In genomic region chr9:131273791-131274673, GRCh38 we compare ENCODE assay signal across 8 cellular contexts. TPM values are rescaled to one million over a fixed set of nuclear protein-coding genes. Genes with fewer than 3 reads are reported as not detected.
DNase-seq lines count a peak whose midpoint lies in the region; ATAC-seq and TF ChIP-seq lines count a peak whose summit lies in the region.

No MANE protein-coding gene starts in this region.

- TF ChIP-seq POLR2A in NB4 (IDR thresholded peaks at IDR 0.05; ENCODE audit: extremely low read depth, insufficient read length) = peak; percentile 23

- H3K9ac ChIP-seq in DND-41 (ENCODE audit: low read depth, low read length) = peak overlapping the region; percentile 80

- peak overlapping the region; percentile 86 for H3K4me2 ChIP-seq in DND-41 (ENCODE audit: insufficient read depth, low read length)

- peaks cover 61% of the 10 kb centered on the region for H3K4me1 ChIP-seq in DND-41 (ENCODE audit: insufficient read depth, low read length)

- peak overlapping the region; percentile 13 for H2AFZ ChIP-seq in DND-41 (ENCODE audit: low read depth, low read length)

- no peaks in the 10 kb centered on the region for H3K9me3 Mint-ChIP-seq in neural crest cell

- DNase-seq in DND-41 (peak; percentile 57), NB4 (ENCODE audit: low read depth) (peak; percentile 86), neural crest cell (ENCODE audit: low read depth, low spot score) (no peak), GM03348 (ENCODE audit: low spot score) (no peak), HT-29 (ENCODE audit: low spot score) (no peak)

- TF ChIP-seq CTCF in DND-41 (IDR thresholded peaks at IDR 0.05; ENCODE audit: borderline replicate concordance, extremely low read depth, low read length, poor library complexity, severe bottlenecking) (no peak), NB4 (IDR thresholded peaks at IDR 0.05; ENCODE audit: low read depth, low read length) (no peak), neural crest cell (conservative IDR thresholded peaks at IDR 0.05) (no peak)

- H3K4me3 ChIP-seq in DND-41 (ENCODE audit: low read depth in 1 of 2, low read length in 2 of 2) (peak overlapping the region; percentile 84 to 86; a peak in 3 of 4 replicates), NB4 (ENCODE audit: low read depth, low read length) (peak overlapping the region; percentile 84)

- no peaks in the 10 kb centered on the region for H3K27me3 ChIP-seq in DND-41 (ENCODE audit: insufficient read depth, low read length, poor library complexity)

- H3K36me3 Mint-ChIP-seq in neural crest cell (ENCODE audit: low read depth) = no peaks in the 10 kb centered on the region

- 0 out of 2 replicates have a peak, but pooled peaks cover 3% of the 10 kb centered on the region for H4K20me1 ChIP-seq in DND-41 (ENCODE audit: insufficient read depth, low read length)

- peaks cover 15% of the 10 kb centered on the region for H3K4me1 Mint-ChIP-seq in neural crest cell

- H3K27me3 Mint-ChIP-seq in neural crest cell (ENCODE audit: low read depth) = peaks cover 28% of the 10 kb centered on the region

- H3K27ac Mint-ChIP-seq in neural crest cell (ENCODE audit: unreplicated experiment) = no peak overlapping the region

- ATAC-seq in DND-41 (ENCODE audit: insufficient read depth, low read depth) = 0 out of 3 replicates have a peak, but pooled peaks have one; percentile 3
- no peak for ATAC-seq in GM19467 (IDR thresholded peaks at IDR 0.05; ENCODE audit: unreplicated experiment)
- ATAC-seq in HG02759 (IDR thresholded peaks at IDR 0.05; ENCODE audit: unreplicated experiment) = no peak

- H3K27ac ChIP-seq in DND-41 (ENCODE audit: low read length) = peak overlapping the region; percentile 84
- H3K27ac ChIP-seq in cingulate gyrus (ENCODE audit: low read depth, low read length) = peak overlapping the region; percentile 56

- peaks cover 84% of the 10 kb centered on the region for H3K79me2 ChIP-seq in DND-41 (ENCODE audit: insufficient read depth, low read length)

- no peaks in the 10 kb centered on the region for H3K9me3 ChIP-seq in DND-41 (ENCODE audit: insufficient read depth, low read length, severe bottlenecking)

- peaks cover 37% of the 10 kb centered on the region for H3K36me3 ChIP-seq in DND-41 (ENCODE audit: insufficient read depth, low read length)

- H3K4me3 Mint-ChIP-seq in neural crest cell = peak overlapping the region; percentile 56

RNA-seq across cellular contexts. Expression of gene FAM78A, which starts 2.3 kb away (rescaled TPM):
- total RNA-seq in neural crest cell = 3.8 and 4.4 TPM in 2 replicates
- 0.57 and 1.2 TPM in 2 replicates for total RNA-seq in HT-29 (2014; rRNA removed; shearing (Covaris generic))

RNA-seq across cellular contexts. Expression of gene PLPP7, which starts 15.5 kb away (rescaled TPM):
- 5.8 and 6.9 TPM in 2 replicates for total RNA-seq in neural crest cell
- not detected in 2 replicates for total RNA-seq in HT-29 (2014; rRNA removed; shearing (Covaris generic))

Comparison
In these comparisons a context has a peak if more than half of its experiments do, and no peak if none do; other contexts are left out.
1. DNase-seq: peak in DND-41 (single experiment) and NB4 (single experiment); none in neural crest cell (single experiment), GM03348 (single experiment) and HT-29 (single experiment).